ENCODE assay signal across 13 cellular contexts in the genomic region with DNA sequence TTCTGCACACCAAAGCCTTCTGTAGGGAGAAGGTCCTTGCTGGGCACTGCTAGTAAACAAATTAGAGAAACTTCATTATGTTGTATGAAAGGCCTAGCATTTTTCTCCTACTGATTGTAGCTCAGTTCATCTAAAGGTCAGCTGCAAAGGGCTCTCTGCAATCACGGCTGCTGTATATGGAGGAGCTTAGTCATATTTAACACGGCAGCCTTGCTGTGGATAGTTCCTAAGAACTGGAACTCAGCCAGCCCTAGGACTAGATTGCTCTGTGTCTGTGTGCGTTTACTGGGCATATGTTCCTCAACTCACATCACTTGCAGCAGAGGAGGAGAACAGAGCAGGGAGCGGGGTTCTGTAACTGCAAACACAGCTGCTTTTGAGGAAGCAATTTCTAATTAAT.
DNase-seq lines count a peak whose midpoint lies in the region; ATAC-seq and TF ChIP-seq lines count a peak whose summit lies in the region.
"Had no signal": no experiment of that assay in that cellular context is flagged by ENCODE, and none has a peak within 500 bp of the region (broad histone marks: within the 10 kb centered on the region; RNA-seq: fewer than 3 reads in every experiment).

No MANE protein-coding gene starts in this region.

- H3K4me3 ChIP-seq in GM23248 (no peak overlapping the region), mammary epithelial cell (replicated peaks in 1 of 3; ENCODE audit: insufficient read depth in 1 of 3, low read depth in 2 of 3, low read length in 3 of 3) (no peak overlapping the region)
- H3K4me3 ChIP-seq: testis had no signal

- no peaks in the 10 kb centered on the region for H3F3A ChIP-seq in GM23248 (ENCODE audit: insufficient read depth)

- H3K9me2 ChIP-seq in GM23248 (ENCODE audit: insufficient read depth), result no peaks in the 10 kb centered on the region

- no peaks in the 10 kb centered on the region for H3K36me3 ChIP-seq in GM23248 (ENCODE audit: low read depth)
- no peaks in the 10 kb centered on the region for H3K36me3 ChIP-seq in mammary epithelial cell (ENCODE audit: insufficient read depth, low read length)

- intact Hi-C loops in mammary epithelial cell (cut with micrococcal nuclease), result no loop called here

- H3K4me3 Mint-ChIP-seq in nephron (peak overlapping the region in 1 of 3 experiments; percentile 13), immature natural killer cell (no peak overlapping the region)

- H3K36me3 Mint-ChIP-seq in nephron (ENCODE audit: low read depth) (no peaks in the 10 kb centered on the region), immature natural killer cell (no peaks in the 10 kb centered on the region)

- H2AFZ ChIP-seq in GM23248 (no peak overlapping the region), mammary epithelial cell (ENCODE audit: low read depth, low read length) (no peak overlapping the region)

- H3K27ac Mint-ChIP-seq in nephron (peak overlapping the region; percentile 6 to 87 (median 37)), immature natural killer cell (no peak overlapping the region)

- H3K27me3 Mint-ChIP-seq in nephron (ENCODE audit: low read depth) (peaks cover 3% of the 10 kb centered on the region), immature natural killer cell (ENCODE audit: low read depth in 3 of 3) (peaks cover 0 to 2% (median 0%) of the 10 kb centered on the region in 3 donors)

- CTCF ChIA-PET in mammary epithelial cell (lab: Charles Lee; ENCODE audit: low non-redundant PET), result no interaction called here

- no peak for TF ChIP-seq CTCF in mammary epithelial cell (conservative IDR thresholded peaks at IDR 0.05 in 1 of 2, IDR thresholded peaks at IDR 0.05 in 1 of 2; ENCODE audit: extremely low read depth in 1 of 2, insufficient read depth in 1 of 2, low read depth in 1 of 2, low read length in 2 of 2)
- no peak for TF ChIP-seq CTCF in nephron (IDR thresholded peaks at IDR 0.05; ENCODE audit: unreplicated experiment in 3 of 3)

- no peaks in the 10 kb centered on the region for H3K27me3 ChIP-seq in GM23248 (replicated peaks; ENCODE audit: insufficient read depth)
- H3K27me3 ChIP-seq in mammary epithelial cell (ENCODE audit: insufficient read depth, low read length), result no peaks in the 10 kb centered on the region
- H3K27me3 ChIP-seq: testis had no signal

- H3K9me3 ChIP-seq in GM23248 (ENCODE audit: low read depth) (no peaks in the 10 kb centered on the region), mammary epithelial cell (replicated peaks; ENCODE audit: insufficient read depth, low read length) (no peaks in the 10 kb centered on the region)
- H3K9me3 ChIP-seq: testis had no signal

- H3K4me1 Mint-ChIP-seq in nephron (peaks cover 21% of the 10 kb centered on the region), immature natural killer cell (no peaks in the 10 kb centered on the region)

- H3K9ac ChIP-seq in GM23248 (no peak overlapping the region), mammary epithelial cell (ENCODE audit: insufficient read depth, low read length) (no peak overlapping the region)

- peak; percentile 3 for DNase-seq in GM23248
- peak; percentile 66 for DNase-seq in NCI-H226
- DNase-seq in mammary epithelial cell, result peak; percentile 1
- DNase-seq in dermis blood vessel endothelial cell, result no peak
- no peak for DNase-seq in ureter (ENCODE audit: low spot score)
- no peak for DNase-seq in immature natural killer cell
- DNase-seq: activated T-cell treated with anti-CD3 and anti-CD28 coated beads for 4 hours; NCI-H526; stimulated activated CD4-positive, alpha-beta T cell treated with anti-CD3 and anti-CD28 coated beads, Interleukin-1b, Interleukin-23, amount 100 ng/mL, for 48 hours; testis had no signal

- no peaks in the 10 kb centered on the region for H3K4me1 ChIP-seq in GM23248 (ENCODE audit: insufficient read depth)
- H3K4me1 ChIP-seq in mammary epithelial cell (ENCODE audit: insufficient read depth, low read length), result no peaks in the 10 kb centered on the region
- H3K4me1 ChIP-seq: testis had no signal

- H3K79me2 ChIP-seq in GM23248 (ENCODE audit: insufficient read depth) (no peaks in the 10 kb centered on the region), mammary epithelial cell (ENCODE audit: insufficient read depth, low read length) (no peaks in the 10 kb centered on the region)

- no peaks in the 10 kb centered on the region for H3K9me3 Mint-ChIP-seq in nephron
- peaks cover 1 to 55% (median 14%) of the 10 kb centered on the region in 6 donors for H3K9me3 Mint-ChIP-seq in immature natural killer cell

- H3K27ac ChIP-seq in GM23248, result no peak overlapping the region
- no peak overlapping the region for H3K27ac ChIP-seq in mammary epithelial cell (ENCODE audit: insufficient read depth, low read depth, low read length)
- H3K27ac ChIP-seq: HL-60, testis had no signal

- no TSS peak for BruUV-seq in mammary epithelial cell (replicated peaks; lab: Mats Ljungman, UMichigan)

- no peaks in the 10 kb centered on the region for H4K20me1 ChIP-seq in GM23248 (ENCODE audit: insufficient read depth)
- no peaks in the 10 kb centered on the region for H4K20me1 ChIP-seq in mammary epithelial cell (ENCODE audit: insufficient read depth, low read length)

- no peak for ATAC-seq in HG02678 (IDR thresholded peaks at IDR 0.05; ENCODE audit: unreplicated experiment)

- H3K4me2 ChIP-seq in GM23248 (ENCODE audit: unreplicated experiment) (no peak overlapping the region), mammary epithelial cell (ENCODE audit: insufficient read depth, low read depth, low read length) (no peak overlapping the region)

- in situ Hi-C loops in GM23248 (cut with MboI) (no loop called here), mammary epithelial cell (cut with MboI; ENCODE audit: low sequenced_read_pairs in 2 of 2) (no loop called here)

- 15 to 16% methylated on average over 4 of the region's 4 CpGs for WGBS in GM23248 (ENCODE audit: low coverage in 1 of 2, low lambda C conversion rate in 2 of 2, missing lambda C conversion rate in 2 of 2), 2 experiments
- 21% methylated on average over 4 of the region's 4 CpGs for WGBS in mammary epithelial cell (ENCODE audit: low coverage, missing lambda C conversion rate)

- dilution Hi-C loops in mammary epithelial cell (cut with HindIII; ENCODE audit: low sequenced_read_pairs), result no loop called here

Comparison
In these comparisons a context has a peak if more than half of its experiments do, and no peak if none do; other contexts are left out.
1. DNase-seq: peak in GM23248 (single experiment), NCI-H226 (single experiment) and mammary epithelial cell (single experiment); none in dermis blood vessel endothelial cell (single experiment), ureter (single experiment) and immature natural killer cell (0 of 3).
2. H3K27ac Mint-ChIP-seq: peak in nephron (3 of 3); none in immature natural killer cell (0 of 6).